Comparison of ENCODE assay signal across 8 cellular contexts in genomic region chr2:165794520-165794882, GRCh38. TPM values are rescaled to one million over a fixed set of nuclear protein-coding genes. Genes with fewer than 3 reads are reported as not detected.
DNase-seq lines count a peak whose midpoint lies in the region; ATAC-seq and TF ChIP-seq lines count a peak whose summit lies in the region.

No MANE protein-coding gene starts in this region.

- ATAC-seq in GM18511 (IDR thresholded peaks at IDR 0.05; ENCODE audit: unreplicated experiment) (peak; percentile 97), HG03025 (IDR thresholded peaks at IDR 0.05; ENCODE audit: low FRiP score, unreplicated experiment) (peak; percentile 95)

- H3K36me3 ChIP-seq in cardiac muscle cell, result no peaks in the 10 kb centered on the region

- H3K4me1 ChIP-seq in cardiac muscle cell (ENCODE audit: low read depth), result peaks cover 4% of the 10 kb centered on the region

- TF ChIP-seq CTCF in cardiac muscle cell (IDR thresholded peaks at IDR 0.05; ENCODE audit: low read depth, low read length), result no peak

- H3K27me3 ChIP-seq in cardiac muscle cell, result peaks cover 83% of the 10 kb centered on the region

- H3K9me3 ChIP-seq in cardiac muscle cell (ENCODE audit: low read depth), result no peaks in the 10 kb centered on the region

- intact Hi-C loops in posterior cingulate gyrus (cut with DNase I), result no loop called here

- no peak overlapping the region for H3K27ac ChIP-seq in cardiac muscle cell

- DNase-seq in 8988T (peak; percentile 17), NCI-H774 (lab: John Stamatoyannopoulos, UW) (peak; percentile 39), activated gamma-delta T cell treated with Interleukin-2 at 50 U/mL for 16 hours (peak; percentile 56), cardiac muscle cell (ENCODE audit: low read depth in 1 of 2, low spot score in 1 of 2) (peak; percentile 12 to 51), posterior cingulate gyrus (peak in 8 of 10 donors; percentile 10 to 87 (median 32)), NCI-H69 (lab: John Stamatoyannopoulos, UW) (no peak)

- H3K4me3 ChIP-seq in cardiac muscle cell, result peak overlapping the region; percentile 45

RNA-seq across cellular contexts. Expression of gene GALNT3, which starts 0.5 kb away (rescaled TPM):
- 0.21 and 0.39 TPM in 2 replicates for total RNA-seq in cardiac muscle cell
- polyA plus RNA-seq in cardiac muscle cell, result not detected in 2 replicates
